In genomic region chr20:24483435-24484080, GRCh38 we compare ENCODE assay signal across 17 cellular contexts. TPM values are rescaled to one million over a fixed set of nuclear protein-coding genes. Genes with fewer than 3 reads are reported as not detected.
DNase-seq lines count a peak whose midpoint lies in the region; ATAC-seq and TF ChIP-seq lines count a peak whose summit lies in the region.
"Had no signal": no experiment of that assay in that cellular context is flagged by ENCODE, and none has a peak within 500 bp of the region (broad histone marks: within the 10 kb centered on the region; RNA-seq: fewer than 3 reads in every experiment).

No MANE protein-coding gene starts in this region.

- H2BK15ac ChIP-seq in H9 (ENCODE audit: low read depth, low read length): no peak overlapping the region

- H3K14ac ChIP-seq in H9 (ENCODE audit: insufficient read depth, low read length): no peak overlapping the region

- no peak overlapping the region for H2BK12ac ChIP-seq in H9 (ENCODE audit: insufficient read length, low read depth, low read length)

- H4K5ac ChIP-seq in H9 (ENCODE audit: insufficient read length, low read depth, low read length): no peak overlapping the region

- H3K4me3 ChIP-seq in neural progenitor cell: no peak overlapping the region
- H3K4me3 ChIP-seq: BLaER1 treated with 17β-estradiol and CSF1 and Interleukin-3, amounts not matched to agents 10 nM and 100 nM; GM23338 had no signal

- ATAC-seq in sciatic nerve: no peak
- no peak for ATAC-seq in HG02759 (IDR thresholded peaks at IDR 0.05; ENCODE audit: unreplicated experiment)
- ATAC-seq: CD8-positive, alpha-beta T cell; GM23338; HCT116; HepG2 had no signal

- H3K18ac ChIP-seq in H9 (ENCODE audit: insufficient read length, low read depth, low read length): no peak overlapping the region

- no peak overlapping the region for H4K8ac ChIP-seq in H9 (replicated peaks; ENCODE audit: insufficient read length, low read depth, low read length)

- no CpG with 5 or more reads among the region's 18 CpGs for WGBS in H9 (ENCODE audit: extremely low coverage, insufficient read length, low lambda C conversion rate)

- H3F3A ChIP-seq in neural progenitor cell (ENCODE audit: low read depth): no peaks in the 10 kb centered on the region

- no peak overlapping the region for H2BK20ac ChIP-seq in H9 (ENCODE audit: low read depth, low read length, poor library complexity, severe bottlenecking)

- no peak overlapping the region for H3K56ac ChIP-seq in H9 (ENCODE audit: insufficient read length, low read depth, low read length)

- H3K4me2 ChIP-seq in H9 (ENCODE audit: insufficient read depth, insufficient read length, low read length): no peak overlapping the region
- H3K4me2 ChIP-seq in neural progenitor cell: no peak overlapping the region
- H3K4me2 ChIP-seq: BLaER1 treated with 17β-estradiol and CSF1 and Interleukin-3, amounts not matched to agents 10 nM and 100 nM; GM23338 had no signal

- no peak overlapping the region for H2AFZ ChIP-seq in H9 (ENCODE audit: low read length)
- H2AFZ ChIP-seq in neural progenitor cell (replicated peaks): no peak overlapping the region
- H2AFZ ChIP-seq: GM23338 had no signal

- H3K27me3 ChIP-seq in H9 (ENCODE audit: insufficient read depth, low read length) (no peaks in the 10 kb centered on the region), neural progenitor cell (no peaks in the 10 kb centered on the region)
- H3K27me3 ChIP-seq: BLaER1 treated with 17β-estradiol and CSF1 and Interleukin-3, amounts not matched to agents 10 nM and 100 nM had no signal

- H3K36me3 ChIP-seq in neural progenitor cell: no peaks in the 10 kb centered on the region
- H3K36me3 ChIP-seq: BLaER1 treated with 17β-estradiol and CSF1 and Interleukin-3, amounts not matched to agents 10 nM and 100 nM had no signal

- DNase-seq in H9: no peak
- DNase-seq in chondrocyte (ENCODE audit: low spot score): peak; percentile 65
- DNase-seq in neural progenitor cell (ENCODE audit: low spot score): no peak
- peak; percentile 27 for DNase-seq in sciatic nerve (ENCODE audit: low spot score)
- DNase-seq in OCI-M1 (lab: John Stamatoyannopoulos, UW): no peak
- no peak for DNase-seq in hypothalamus (lab: John Stamatoyannopoulos, UW)
- DNase-seq: Calu3; CD8-positive, alpha-beta T cell; DMS79 treated with DMSO at 0.1 percent for 48 hours; GF-D8; HFFc6 had no signal

- peaks cover 3% of the 10 kb centered on the region; the same call in 1 of the 2 replicates for H3K27me3 Mint-ChIP-seq in H9 (ENCODE audit: low read depth)
- H3K27me3 Mint-ChIP-seq in chondrocyte (ENCODE audit: low read depth): peaks cover 3% of the 10 kb centered on the region
- peaks cover 4% of the 10 kb centered on the region for H3K27me3 Mint-ChIP-seq in neural progenitor cell (ENCODE audit: insufficient read depth, low read depth)
- H3K27me3 Mint-ChIP-seq: B cell had no signal

- no peak overlapping the region for H4K91ac ChIP-seq in H9 (ENCODE audit: insufficient read length, low read depth, low read length)

- H3K9me3 ChIP-seq in H9 (ENCODE audit: control insufficient read depth, low read depth, low read length) (no peaks in the 10 kb centered on the region), neural progenitor cell (ENCODE audit: low read depth) (no peaks in the 10 kb centered on the region)
- H3K9me3 ChIP-seq: BLaER1 treated with 17β-estradiol and CSF1 and Interleukin-3, amounts not matched to agents 10 nM and 100 nM had no signal

- no peak overlapping the region for H3K9ac ChIP-seq in H9 (ENCODE audit: extremely low read depth, insufficient read length, low read length)
- no peak overlapping the region for H3K9ac ChIP-seq in neural progenitor cell
- H3K9ac ChIP-seq: BLaER1 treated with 17β-estradiol and CSF1 and Interleukin-3, amounts not matched to agents 10 nM and 100 nM had no signal

- H3K9me3 Mint-ChIP-seq in H9 (no peaks in the 10 kb centered on the region; a peak in 2 of 5 replicates), chondrocyte (ENCODE audit: low read depth) (no peaks in the 10 kb centered on the region), neural progenitor cell (peaks cover 4% of the 10 kb centered on the region)
- H3K9me3 Mint-ChIP-seq: CD8-positive, alpha-beta T cell; GM23338; HFFc6 had no signal

- H3K36me3 Mint-ChIP-seq in H9 (ENCODE audit: insufficient read depth in 1 of 3, low read depth in 3 of 3) (peaks cover 4 to 15% (median 10%) of the 10 kb centered on the region in 3 experiments; a peak in 6 of 7 replicates), chondrocyte (ENCODE audit: low read depth) (no peaks in the 10 kb centered on the region), neural progenitor cell (no peaks in the 10 kb centered on the region)
- H3K36me3 Mint-ChIP-seq: CD8-positive, alpha-beta T cell had no signal

- no peak overlapping the region for H3K4ac ChIP-seq in H9 (ENCODE audit: low read depth, low read length)

- H2AK5ac ChIP-seq in H9 (ENCODE audit: insufficient read length, low read length): no peak overlapping the region

- H3K4me1 ChIP-seq in H9 (ENCODE audit: insufficient read depth, low read length): peaks cover 2% of the 10 kb centered on the region; the same call in 1 of the 2 replicates
- H3K4me1 ChIP-seq in neural progenitor cell: peaks cover 11% of the 10 kb centered on the region
- H3K4me1 ChIP-seq: BLaER1 treated with 17β-estradiol and CSF1 and Interleukin-3, amounts not matched to agents 10 nM and 100 nM had no signal

- H3K4me1 Mint-ChIP-seq in H9 (peaks cover 25 to 37% of the 10 kb centered on the region in 2 experiments), chondrocyte (ENCODE audit: low read depth) (peaks cover 8% of the 10 kb centered on the region), neural progenitor cell (peaks cover 13% of the 10 kb centered on the region)
- H3K4me1 Mint-ChIP-seq: B cell had no signal

- intact Hi-C loops in sciatic nerve (cut with DNase I): no loop called here

- peak overlapping the region in 2 of 3 experiments; percentile 53 to 86; a peak in 3 of 7 replicates for H3K27ac Mint-ChIP-seq in H9
- H3K27ac Mint-ChIP-seq in chondrocyte (ENCODE audit: unreplicated experiment): no peak overlapping the region
- peak overlapping the region; percentile 8 for H3K27ac Mint-ChIP-seq in neural progenitor cell
- H3K27ac Mint-ChIP-seq: B cell; CD8-positive, alpha-beta T cell; GM23338; HFFc6 had no signal

- H3T11ph ChIP-seq in H9 (ENCODE audit: low read length): no peak overlapping the region

- H3K27ac ChIP-seq in H9 (ENCODE audit: insufficient read length, low read depth, low read length) (no peak overlapping the region), neural progenitor cell (no peak overlapping the region)
- H3K27ac ChIP-seq: BLaER1 treated with 17β-estradiol and CSF1 and Interleukin-3, amounts not matched to agents 10 nM and 100 nM had no signal

- no peaks in the 10 kb centered on the region for H4K20me1 ChIP-seq in H9 (ENCODE audit: control insufficient read depth, insufficient read depth, insufficient read length)
- no peaks in the 10 kb centered on the region for H4K20me1 ChIP-seq in neural progenitor cell (ENCODE audit: low read depth)
- H4K20me1 ChIP-seq: BLaER1 treated with 17β-estradiol and CSF1 and Interleukin-3, amounts not matched to agents 10 nM and 100 nM had no signal

- no peaks in the 10 kb centered on the region; the same call in 1 of the 2 replicates for H3K79me2 ChIP-seq in H9 (ENCODE audit: insufficient read depth, low read length)
- peaks cover 8% of the 10 kb centered on the region for H3K79me2 ChIP-seq in neural progenitor cell (ENCODE audit: low read depth)

- no peaks in the 10 kb centered on the region for H3K79me1 ChIP-seq in H9 (ENCODE audit: insufficient read depth, low read depth, low read length, poor library complexity, severe bottlenecking)

- H3K4me3 Mint-ChIP-seq in H9 (no peak overlapping the region), chondrocyte (ENCODE audit: unreplicated experiment) (no peak overlapping the region), neural progenitor cell (no peak overlapping the region)
- H3K4me3 Mint-ChIP-seq: B cell; CD8-positive, alpha-beta T cell; GM23338; HFFc6 had no signal

- H3K23me2 ChIP-seq in H9 (ENCODE audit: insufficient read length, low read depth, low read length, poor library complexity, severe bottlenecking): no peaks in the 10 kb centered on the region

- H2BK5ac ChIP-seq in H9 (ENCODE audit: insufficient read length, low read length): no peak overlapping the region

- no peak overlapping the region for H3K23ac ChIP-seq in H9 (ENCODE audit: insufficient read length, low read depth, low read length)

- TF ChIP-seq CTCF in H9 (conservative IDR thresholded peaks at IDR 0.05): no peak
- TF ChIP-seq CTCF in chondrocyte (IDR thresholded peaks at IDR 0.05): no peak
- TF ChIP-seq CTCF in neural progenitor cell (IDR thresholded peaks at IDR 0.05): no peak

- H2BK120ac ChIP-seq in H9 (ENCODE audit: low read depth, low read length, poor library complexity, severe bottlenecking): no peak overlapping the region

RNA-seq across cellular contexts. Expression of gene SYNDIG1, which starts 14.1 kb away (rescaled TPM):
- 4.7 and 5.4 TPM in 2 replicates for total RNA-seq in H9 (2021)
- total RNA-seq in chondrocyte: 5.6 to 16.4 TPM (median 6.1 TPM) in 3 replicates
- total RNA-seq in neural progenitor cell (ENCODE audit: low replicate concordance): 1.0 and 4.7 TPM in 2 replicates
- 17.9 TPM for total RNA-seq in sciatic nerve
- total RNA-seq: B cell; Calu3; CD8-positive, alpha-beta T cell; HepG2 had no signal

Comparison
In these comparisons a context has a peak if more than half of its experiments do, and no peak if none do; other contexts are left out.
1. DNase-seq: peak in chondrocyte (single experiment) and sciatic nerve (single experiment); none in H9 (single experiment), neural progenitor cell (single experiment), OCI-M1 (single experiment) and hypothalamus (0 of 51).